Comparison of ENCODE assay signal across 2 cellular contexts in the genomic region with DNA sequence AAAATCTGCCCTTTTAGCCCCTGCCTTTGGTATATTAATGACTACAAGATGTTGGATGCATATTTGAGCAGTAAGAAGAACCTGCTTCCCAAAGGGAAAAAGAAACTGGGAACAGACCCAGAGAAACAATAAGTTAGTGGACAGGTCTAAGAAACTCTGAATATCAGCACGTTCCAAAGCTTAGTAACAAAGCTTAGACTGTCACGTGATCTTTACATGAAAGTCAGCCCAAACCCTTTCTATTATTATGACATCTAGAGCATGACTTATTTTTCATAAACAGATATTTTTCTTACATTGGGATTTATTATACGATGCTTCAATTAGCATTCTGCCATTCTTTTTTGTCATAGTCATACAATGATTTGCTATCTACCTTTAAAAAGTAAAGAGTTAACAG.
A peak's percentile ranks its signal among the peaks of the same experiment; 100 is the strongest.
TF ChIP-seq lines count a peak whose summit lies in the region.

No MANE protein-coding gene starts in this region.

TF ChIP-seq in HepG2, 621 proteins besides CTCF, POLR2A, EP300 and RAD21:
- TF ChIP-seq ZNF276 (CRISPR knock-in tag; IDR thresholded peaks at IDR 0.05; ENCODE audit: low read depth) = no peak
- TF ChIP-seq NR2C2 (CRISPR knock-in tag; IDR thresholded peaks at IDR 0.05; ENCODE audit: borderline replicate concordance) = no peak
- no peak for TF ChIP-seq ERF (CRISPR knock-in tag; IDR thresholded peaks at IDR 0.05)
- TF ChIP-seq RAD51 (IDR thresholded peaks at IDR 0.05; ENCODE audit: borderline replicate concordance) = peak; percentile 67; the same call in 1 of the 2 replicates
- no peak for TF ChIP-seq CSRNP1 (CRISPR knock-in tag; IDR thresholded peaks at IDR 0.05)
- TF ChIP-seq MNT (IDR thresholded peaks at IDR 0.05) = no peak
- no peak for TF ChIP-seq ZBTB8A (CRISPR knock-in tag; IDR thresholded peaks at IDR 0.05; ENCODE audit: borderline replicate concordance, low read depth)
- no peak for TF ChIP-seq HOXA7 (CRISPR knock-in tag; IDR thresholded peaks at IDR 0.05)
- no peak for TF ChIP-seq ZFYVE20 (CRISPR knock-in tag; IDR thresholded peaks at IDR 0.05; ENCODE audit: borderline replicate concordance, low read depth)
- no peak for TF ChIP-seq DNMT1 (CRISPR knock-in tag; IDR thresholded peaks at IDR 0.05)
- no peak for TF ChIP-seq ATF1 (CRISPR knock-in tag; IDR thresholded peaks at IDR 0.05)
- no peak for TF ChIP-seq KLF15 (CRISPR knock-in tag; IDR thresholded peaks at IDR 0.05; ENCODE audit: borderline replicate concordance)
- 0 out of 2 replicates have a peak, but pooled peaks have one; percentile 18 for TF ChIP-seq USF2 (IDR thresholded peaks at IDR 0.05; ENCODE audit: low read depth, low read length)
- no peak for TF ChIP-seq USF2 (CRISPR knock-in tag; IDR thresholded peaks at IDR 0.05; ENCODE audit: borderline replicate concordance)
- TF ChIP-seq SMAD1 (CRISPR knock-in tag; IDR thresholded peaks at IDR 0.05; ENCODE audit: borderline replicate concordance, low read depth) = no peak

TF ChIP-seq in K562, 482 proteins besides CTCF, POLR2A, EP300 and RAD21 (continued from another document):
- TF ChIP-seq, protein P1, sequence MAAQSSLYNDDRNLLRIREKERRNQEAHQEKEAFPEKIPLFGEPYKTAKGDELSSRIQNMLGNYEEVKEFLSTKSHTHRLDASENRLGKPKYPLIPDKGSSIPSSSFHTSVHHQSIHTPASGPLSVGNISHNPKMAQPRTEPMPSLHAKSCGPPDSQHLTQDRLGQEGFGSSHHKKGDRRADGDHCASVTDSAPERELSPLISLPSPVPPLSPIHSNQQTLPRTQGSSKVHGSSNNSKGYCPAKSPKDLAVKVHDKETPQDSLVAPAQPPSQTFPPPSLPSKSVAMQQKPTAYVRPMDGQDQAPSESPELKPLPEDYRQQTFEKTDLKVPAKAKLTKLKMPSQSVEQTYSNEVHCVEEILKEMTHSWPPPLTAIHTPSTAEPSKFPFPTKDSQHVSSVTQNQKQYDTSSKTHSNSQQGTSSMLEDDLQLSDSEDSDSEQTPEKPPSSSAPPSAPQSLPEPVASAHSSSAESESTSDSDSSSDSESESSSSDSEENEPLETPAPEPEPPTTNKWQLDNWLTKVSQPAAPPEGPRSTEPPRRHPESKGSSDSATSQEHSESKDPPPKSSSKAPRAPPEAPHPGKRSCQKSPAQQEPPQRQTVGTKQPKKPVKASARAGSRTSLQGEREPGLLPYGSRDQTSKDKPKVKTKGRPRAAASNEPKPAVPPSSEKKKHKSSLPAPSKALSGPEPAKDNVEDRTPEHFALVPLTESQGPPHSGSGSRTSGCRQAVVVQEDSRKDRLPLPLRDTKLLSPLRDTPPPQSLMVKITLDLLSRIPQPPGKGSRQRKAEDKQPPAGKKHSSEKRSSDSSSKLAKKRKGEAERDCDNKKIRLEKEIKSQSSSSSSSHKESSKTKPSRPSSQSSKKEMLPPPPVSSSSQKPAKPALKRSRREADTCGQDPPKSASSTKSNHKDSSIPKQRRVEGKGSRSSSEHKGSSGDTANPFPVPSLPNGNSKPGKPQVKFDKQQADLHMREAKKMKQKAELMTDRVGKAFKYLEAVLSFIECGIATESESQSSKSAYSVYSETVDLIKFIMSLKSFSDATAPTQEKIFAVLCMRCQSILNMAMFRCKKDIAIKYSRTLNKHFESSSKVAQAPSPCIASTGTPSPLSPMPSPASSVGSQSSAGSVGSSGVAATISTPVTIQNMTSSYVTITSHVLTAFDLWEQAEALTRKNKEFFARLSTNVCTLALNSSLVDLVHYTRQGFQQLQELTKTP (IDR thresholded peaks at IDR 0.05; ENCODE audit: low read depth in 1 of 2, partially characterized antibody in 2 of 2) = no peak
- TF ChIP-seq GATA2 (CRISPR knock-in tag; IDR thresholded peaks at IDR 0.05) (no peak), TCFL5 (CRISPR knock-in tag; conservative IDR thresholded peaks at IDR 0.05) (no peak), PML (IDR thresholded peaks at IDR 0.05; ENCODE audit: low read length) (no peak)
